Comparison of ENCODE assay signal across 8 cellular contexts in the genomic region with DNA sequence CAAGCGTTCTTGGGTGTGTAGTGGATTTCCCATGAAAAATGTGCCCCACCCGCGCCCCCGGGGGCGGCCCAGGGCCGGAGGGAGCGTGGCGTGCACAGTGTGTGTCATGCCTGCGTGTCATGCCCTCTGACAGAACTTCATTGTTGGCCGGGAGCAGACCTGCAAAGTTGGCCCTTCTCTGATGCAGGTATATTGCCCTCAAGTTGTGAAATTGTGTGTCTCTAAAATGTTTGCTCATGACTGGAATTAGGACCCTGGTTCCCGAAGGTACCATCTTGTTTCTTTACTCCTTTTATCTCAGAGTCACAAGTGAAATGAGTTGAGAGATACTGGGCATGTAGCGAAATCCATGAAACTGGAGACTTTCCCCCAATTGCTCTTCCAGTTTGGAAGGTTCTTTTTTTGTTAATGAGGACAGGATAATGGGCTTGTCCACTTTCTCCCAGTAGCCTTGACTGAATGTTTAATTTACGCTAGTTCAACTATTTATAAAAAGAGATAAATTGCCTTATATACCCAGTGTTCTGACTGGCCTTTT. TPM values are rescaled to one million over a fixed set of nuclear protein-coding genes. Genes with fewer than 3 reads are reported as not detected.
A peak's percentile ranks its signal among the peaks of the same experiment; 100 is the strongest.
DNase-seq lines count a peak whose midpoint lies in the region; ATAC-seq and TF ChIP-seq lines count a peak whose summit lies in the region.

No MANE protein-coding gene starts in this region.

- H3K27me3 ChIP-seq in breast epithelium, result no peaks in the 10 kb centered on the region

- H3K4me1 ChIP-seq in breast epithelium, result peaks cover 0 to 7% of the 10 kb centered on the region in 2 donors

- no peak for TF ChIP-seq POLR2A in breast epithelium (IDR thresholded peaks at IDR 0.05)

- ATAC-seq in HG03196 (IDR thresholded peaks at IDR 0.05; ENCODE audit: unreplicated experiment) (peak; percentile 25), GM18873 (IDR thresholded peaks at IDR 0.05; ENCODE audit: low FRiP score, unreplicated experiment) (no peak)

- peak overlapping the region; percentile 95 to 96 for H3K27ac ChIP-seq in breast epithelium

- no peaks in the 10 kb centered on the region for H3K36me3 Mint-ChIP-seq in T-helper 1 cell treated with Interleukin-12 subunit alpha and Interleukin-12 subunit beta and Interleukin-4 antibody, amounts not matched to agents 30 μg/mL and 1 μg/mL, for 36 hours (ENCODE audit: low read depth)

- peak overlapping the region; percentile 90 for H3K4me3 Mint-ChIP-seq in T-helper 1 cell treated with Interleukin-12 subunit alpha and Interleukin-12 subunit beta and Interleukin-4 antibody, amounts not matched to agents 30 μg/mL and 1 μg/mL, for 36 hours

- no peaks in the 10 kb centered on the region for H3K9me3 ChIP-seq in breast epithelium

- no peak for DNase-seq in GM12864 (ENCODE audit: low read depth)
- peak; percentile 52 to 58 for DNase-seq in breast epithelium (ENCODE audit: low spot score in 2 of 2)
- peak; percentile 37 for DNase-seq in kidney glomerular epithelial cell (lab: John Stamatoyannopoulos, UW)
- peak; percentile 55 for DNase-seq in stimulated activated CD4-positive, alpha-beta T cell treated with anti-CD3 and anti-CD28 coated beads, Interleukin-2, amount 100 ng/mL, for 4 hours (ENCODE audit: low read depth)
- DNase-seq in central memory CD4-positive, alpha-beta T cell, result no peak

- H3K27ac Mint-ChIP-seq in T-helper 1 cell treated with Interleukin-12 subunit alpha and Interleukin-12 subunit beta and Interleukin-4 antibody, amounts not matched to agents 30 μg/mL and 1 μg/mL, for 36 hours, result peak overlapping the region; percentile 93

- H3K4me1 Mint-ChIP-seq in T-helper 1 cell treated with Interleukin-12 subunit alpha and Interleukin-12 subunit beta and Interleukin-4 antibody, amounts not matched to agents 30 μg/mL and 1 μg/mL, for 36 hours (ENCODE audit: low read depth), result peaks cover 39% of the 10 kb centered on the region

- H3K36me3 ChIP-seq in breast epithelium, result no peaks in the 10 kb centered on the region

- H3K9me3 Mint-ChIP-seq in T-helper 1 cell treated with Interleukin-12 subunit alpha and Interleukin-12 subunit beta and Interleukin-4 antibody, amounts not matched to agents 30 μg/mL and 1 μg/mL, for 36 hours, result no peaks in the 10 kb centered on the region

- TF ChIP-seq CTCF in GM12864 (IDR thresholded peaks at IDR 0.05; ENCODE audit: low read depth, low read length, missing control alignments) (no peak), breast epithelium (IDR thresholded peaks at IDR 0.05) (no peak)

- peak overlapping the region; percentile 95 for H3K4me3 ChIP-seq in GM12864 (ENCODE audit: low read depth, low read length)
- peak overlapping the region; percentile 82 to 88 (median 86) for H3K4me3 ChIP-seq in breast epithelium

- no peaks in the 10 kb centered on the region for H3K27me3 Mint-ChIP-seq in T-helper 1 cell treated with Interleukin-12 subunit alpha and Interleukin-12 subunit beta and Interleukin-4 antibody, amounts not matched to agents 30 μg/mL and 1 μg/mL, for 36 hours (ENCODE audit: low read depth)

- intact Hi-C loops in breast epithelium (cut with DNase I; ENCODE audit: low total_unique reads), result no loop called here

RNA-seq across cellular contexts. Expression of a gene that starts 26.2 kb away (rescaled TPM):
- 10 to 100 TPM; 27.2 to 50.8 (median 40.0) TPM for total RNA-seq in breast epithelium

RNA-seq across cellular contexts. Expression of a gene that starts 26.6 kb away (rescaled TPM):
- 10 to 100 TPM; 22.3 to 38.1 (median 23.2) TPM for total RNA-seq in breast epithelium

Comparison
In these comparisons a context has a peak if more than half of its experiments do, and no peak if none do; other contexts are left out.
1. DNase-seq: peak in breast epithelium (2 of 2), kidney glomerular epithelial cell (single experiment) and stimulated activated CD4-positive, alpha-beta T cell treated with anti-CD3 and anti-CD28 coated beads, Interleukin-2, amount 100 ng/mL, for 4 hours (single experiment); none in GM12864 (single experiment) and central memory CD4-positive, alpha-beta T cell (single experiment).